ENCODE assay signal across 19 cellular contexts in the genomic region with DNA sequence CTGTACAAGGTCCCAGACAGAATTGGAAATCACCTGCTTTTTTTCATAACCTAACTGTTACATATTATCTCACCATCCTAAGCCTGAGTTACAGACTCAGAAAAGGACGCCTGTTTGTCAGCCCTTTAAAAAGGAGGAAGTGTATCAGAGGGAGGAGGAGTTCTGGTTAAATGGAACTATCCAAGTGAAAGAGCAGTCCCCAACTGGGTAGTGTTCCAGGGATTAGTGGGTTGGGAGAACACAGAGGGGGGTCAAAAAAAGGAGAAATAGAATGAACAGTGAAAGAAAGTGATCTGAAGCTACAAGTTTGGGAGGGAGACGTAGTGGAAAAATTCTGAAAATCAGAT. TPM values are rescaled to one million over a fixed set of nuclear protein-coding genes. Genes with fewer than 3 reads are reported as not detected.
DNase-seq lines count a peak whose midpoint lies in the region; ATAC-seq, FAIRE-seq and TF ChIP-seq lines count a peak whose summit lies in the region.
"Had no signal": no experiment of that assay in that cellular context is flagged by ENCODE, and none has a peak within 500 bp of the region (broad histone marks: within the 10 kb centered on the region; RNA-seq: fewer than 3 reads in every experiment).

No MANE protein-coding gene starts in this region.

- in situ Hi-C loops in K562 (cut with MboI) = no loop called here

- TF ChIP-seq EP300 in K562 (IDR thresholded peaks at IDR 0.05; ENCODE audit: low read length) = no peak

- H3K4me1 ChIP-seq in A673 (ENCODE audit: insufficient read depth, low read length, poor library complexity, severe bottlenecking) = peaks cover 22% of the 10 kb centered on the region
- peaks cover 0 to 2% of the 10 kb centered on the region in 2 experiments; a peak in 1 of 5 replicates for H3K4me1 ChIP-seq in K562 (replicated peaks in 1 of 2; ENCODE audit: control insufficient read depth in 2 of 2, insufficient read depth in 2 of 2, low read length in 2 of 2)
- peaks cover 3% of the 10 kb centered on the region for H3K4me1 ChIP-seq in mesendoderm (ENCODE audit: control insufficient read depth, low read depth, low read length)
- H3K4me1 ChIP-seq: adrenal gland, testis had no signal

- H3K4me3 ChIP-seq in A673 (ENCODE audit: low read depth, low read length, poor library complexity, severe bottlenecking) (no peak overlapping the region), K562 (no peak overlapping the region), mesendoderm (ENCODE audit: low read length) (no peak overlapping the region)
- H3K4me3 ChIP-seq: A549; adrenal gland; BLaER1 treated with 17β-estradiol and CSF1 and Interleukin-3, amounts not matched to agents 10 nM and 100 nM; right atrium auricular region; testis had no signal

- TF ChIP-seq RAD21 in K562 (CRISPR knock-in tag; conservative IDR thresholded peaks at IDR 0.05 in 1 of 2, IDR thresholded peaks at IDR 0.05 in 1 of 2) = no peak

- H3K9me3 ChIP-seq in A673 (ENCODE audit: low read depth, low read length, poor library complexity, severe bottlenecking) = no peaks in the 10 kb centered on the region
- no peaks in the 10 kb centered on the region for H3K9me3 ChIP-seq in K562 (replicated peaks; ENCODE audit: control insufficient read depth, insufficient read depth, low read depth, low read length)
- H3K9me3 ChIP-seq: A549; adrenal gland; BLaER1 treated with 17β-estradiol and CSF1 and Interleukin-3, amounts not matched to agents 10 nM and 100 nM; right atrium auricular region; testis had no signal

- H4K8ac ChIP-seq in mesendoderm (ENCODE audit: low read depth, low read length) = peak overlapping the region; percentile 28

- H2AK5ac ChIP-seq in mesendoderm (ENCODE audit: low read length) = no peak overlapping the region

- peak overlapping the region; percentile 15 for H3K27ac ChIP-seq in A673 (ENCODE audit: low read depth, low read length, poor library complexity, severe bottlenecking)
- no peak overlapping the region for H3K27ac ChIP-seq in K562 (ENCODE audit: extremely low read depth, low read depth, low read length)
- H3K27ac ChIP-seq in mesendoderm (ENCODE audit: low read depth, low read length) = no peak overlapping the region
- H3K27ac ChIP-seq: A549; adrenal gland; BLaER1 treated with 17β-estradiol and CSF1 and Interleukin-3, amounts not matched to agents 10 nM and 100 nM; right atrium auricular region; testis had no signal

- intact Hi-C loops in A673 (cut with micrococcal nuclease; ENCODE audit: unreplicated experiment) = no loop called here
- intact Hi-C loops in K562 (cut with micrococcal nuclease) = no loop called here

- no peak overlapping the region for H3K4me2 ChIP-seq in K562 (ENCODE audit: insufficient read depth, low read length)
- H3K4me2 ChIP-seq in mesendoderm (ENCODE audit: low read length) = no peak overlapping the region
- H3K4me2 ChIP-seq: A549; BLaER1 treated with 17β-estradiol and CSF1 and Interleukin-3, amounts not matched to agents 10 nM and 100 nM had no signal

- peak; percentile 51 for DNase-seq in A673 (ENCODE audit: low spot score)
- DNase-seq in NCI-H446 treated with DMSO at 0.1 percent for 48 hours (lab: John Stamatoyannopoulos, UW) = peak; percentile 58
- no peak for DNase-seq in K562 (ENCODE audit: extremely low read depth in 1 of 4, low spot score in 3 of 4)
- no peak for DNase-seq in mesendoderm
- DNase-seq in NCI-H1092 treated with DMSO at 0.1 percent for 48 hours (lab: John Stamatoyannopoulos, UW) = no peak
- DNase-seq in dermis blood vessel endothelial cell = no peak
- no peak for DNase-seq in RCC 7860 (ENCODE audit: low spot score)
- DNase-seq: activated gamma-delta T cell, adrenal gland, endodermal cell, left ventricle myocardium superior, NCI-H1436 treated with DMSO at 0.1 percent for 48 hours, NCI-H2171 treated with DMSO at 0.1 percent for 48 hours, Right ventricle myocardium superior, testis had no signal

- no peak overlapping the region for H2BK5ac ChIP-seq in mesendoderm (ENCODE audit: low read length)

- H3K79me2 ChIP-seq in K562 (ENCODE audit: control insufficient read depth, insufficient read depth, low read length) (no peaks in the 10 kb centered on the region), mesendoderm (ENCODE audit: control insufficient read depth, insufficient read depth, low read length) (no peaks in the 10 kb centered on the region)

- POLR2A ChIA-PET in A673 (lab: Charles Lee; ENCODE audit: low non-redundant PET) (no interaction called here), K562 (lab: Yijun Ruan, JAX) (no interaction called here)

- no peak overlapping the region for H3K56ac ChIP-seq in mesendoderm (ENCODE audit: low read length)

- TF ChIP-seq CTCF in A673 (conservative IDR thresholded peaks at IDR 0.05; ENCODE audit: low read depth, low read length) (no peak), K562 (IDR thresholded peaks at IDR 0.05 in 2 of 3, conservative IDR thresholded peaks at IDR 0.05 in 1 of 3; ENCODE audit: insufficient read depth in 2 of 3, low read depth in 1 of 3, low read length in 3 of 3) (no peak)

- no peak for FAIRE-seq in K562 (lab: Jason Lieb, UNC)
- no peak for FAIRE-seq in RCC 7860 (lab: Jason Lieb, UNC)
- FAIRE-seq: A549 had no signal

- no peak overlapping the region for H3K9ac ChIP-seq in K562 (ENCODE audit: insufficient read depth in 1 of 2, low read depth in 2 of 2, low read length in 2 of 2)
- no peak overlapping the region for H3K9ac ChIP-seq in mesendoderm (ENCODE audit: low read length)
- H3K9ac ChIP-seq: BLaER1 treated with 17β-estradiol and CSF1 and Interleukin-3, amounts not matched to agents 10 nM and 100 nM had no signal

- H3K36me3 ChIP-seq in A673 (ENCODE audit: insufficient read depth, low read length, poor library complexity, severe bottlenecking) = no peaks in the 10 kb centered on the region
- peaks cover 2% of the 10 kb centered on the region; the same call in 1 of the 3 replicates for H3K36me3 ChIP-seq in K562 (ENCODE audit: control insufficient read depth, insufficient read depth, low read length)
- H3K36me3 ChIP-seq in mesendoderm (ENCODE audit: control insufficient read depth, insufficient read depth, low read length) = peaks cover 2% of the 10 kb centered on the region

- H3K27me3 ChIP-seq in A673 (replicated peaks; ENCODE audit: insufficient read depth, low read depth, low read length, poor library complexity) (no peaks in the 10 kb centered on the region), K562 (ENCODE audit: control insufficient read depth in 2 of 2, insufficient read depth in 2 of 2, low read length in 2 of 2) (no peaks in the 10 kb centered on the region), mesendoderm (ENCODE audit: insufficient read depth, low read length, poor library complexity) (no peaks in the 10 kb centered on the region)
- H3K27me3 ChIP-seq: adrenal gland; BLaER1 treated with 17β-estradiol and CSF1 and Interleukin-3, amounts not matched to agents 10 nM and 100 nM; right atrium auricular region; testis had no signal

- ATAC-seq in K562 (peak; percentile 64), HG03432 (IDR thresholded peaks at IDR 0.05; ENCODE audit: unreplicated experiment) (no peak)
- ATAC-seq: A549, left ventricle myocardium superior had no signal

- no peaks in the 10 kb centered on the region for H4K20me1 ChIP-seq in K562 (replicated peaks; ENCODE audit: control insufficient read depth, insufficient read depth, low read length)
- H4K20me1 ChIP-seq: BLaER1 treated with 17β-estradiol and CSF1 and Interleukin-3, amounts not matched to agents 10 nM and 100 nM had no signal

- no peak for TF ChIP-seq POLR2A in K562 (conservative IDR thresholded peaks at IDR 0.05)

- no peak overlapping the region for H2AFZ ChIP-seq in K562 (ENCODE audit: low read depth, low read length)

- H3K18ac ChIP-seq in mesendoderm (ENCODE audit: low read length) = no peak overlapping the region

- no peak overlapping the region for H3K4ac ChIP-seq in mesendoderm (ENCODE audit: low read depth, low read length)

- H4K5ac ChIP-seq in mesendoderm (ENCODE audit: low read length) = no peak overlapping the region

- no peak overlapping the region for H3K23ac ChIP-seq in mesendoderm (ENCODE audit: low read length)

- no TSS peak for BruUV-seq in A673 (replicated peaks; lab: Mats Ljungman, UMichigan)
- no TSS peak for BruUV-seq in K562 (replicated peaks; lab: Mats Ljungman, UMichigan)

- H2BK15ac ChIP-seq in mesendoderm (replicated peaks; ENCODE audit: low read depth) = no peak overlapping the region

- WGBS in K562 (ENCODE audit: insufficient coverage, low coverage, missing lambda C conversion rate) = 53% methylated on average over 2 of the region's 2 CpGs
- WGBS in mesendoderm (ENCODE audit: extremely low coverage, insufficient coverage, low lambda C conversion rate) = no CpG with 5 or more reads among the region's 2 CpGs

- no peaks in the 10 kb centered on the region for H3K9me1 ChIP-seq in K562 (ENCODE audit: control insufficient read depth, insufficient read depth, low read length)

- no peaks in the 10 kb centered on the region for H3K79me1 ChIP-seq in mesendoderm (ENCODE audit: low read length)

- no peak overlapping the region for H2BK120ac ChIP-seq in mesendoderm (ENCODE audit: low read depth, low read length)

- CTCF ChIA-PET in A673 (lab: Charles Lee) (interaction anchor here (1.0 kb wide), 1 partner anchor 70 kb away, joined by 3 read pairs; no protein-coding TSS in a partner anchor), K562 (lab: Yijun Ruan, JAX; ENCODE audit: low intra/inter-chr PET ratio) (no interaction called here)

RNA-seq across cellular contexts. Expression of a gene that starts 54.2 kb away (rescaled TPM):
- total RNA-seq in A673 (2021) (25.1 and 28.8 TPM in 2 replicates), K562 (2014; rRNA removed) (9.5 and 14.4 TPM in 2 replicates), K562 (2014; rRNA removed; fragmentation: Illumina TruSeq; extraction: Trizol) (23.2 and 25.3 TPM in 2 replicates), K562 (2015; rRNA removed; fragmentation: Illumina TruSeq; extraction: Trizol) (20.5 and 20.8 TPM in 2 replicates), K562 (2021) (21.2 and 23.2 TPM in 2 replicates), dermis blood vessel endothelial cell (282 and 333 TPM in 2 replicates)
- 22.7 and 29.7 TPM in 2 replicates for total RNA-seq in K562 (2011; cell fraction: chromatin; rRNA removed; ENCODE audit: low replicate concordance)
- 29.9 and 32.9 TPM in 2 replicates for total RNA-seq in K562 (2011; cell fraction: nucleolus; rRNA removed)
- total RNA-seq in K562 (2011; cell fraction: nucleoplasm; rRNA removed) = 38.2 and 50.3 TPM in 2 replicates
- polyA plus RNA-seq in K562 (2011; rRNA removed) (39.7 and 43.1 TPM in 2 replicates), K562 (2014; fragmentation: Illumina TruSeq; extraction: Trizol) (22.5 and 28.1 TPM in 2 replicates), K562 (2014; fragmentation: Nextera tagmentation; extraction: Ambion mirVana) (10 to 100 TPM; 28.5 to 34.9 TPM), K562 (2014; rRNA removed) (16.7 and 17.3 TPM in 2 replicates)
- 18.0 and 35.3 TPM in 2 replicates for polyA plus RNA-seq in K562 (2011; cell fraction: cytosol; rRNA removed)
- 8.1 and 13.7 TPM in 2 replicates for polyA plus RNA-seq in K562 (2011; cell fraction: nucleus; rRNA removed)
- polyA plus RNA-seq in K562 (2012) = 20.7 and 28.3 TPM in 2 replicates
- polyA minus RNA-seq in K562 (2011; rRNA and poly(A)+ RNA removed) = 42.3 and 48.9 TPM in 2 replicates
- polyA minus RNA-seq in K562 (2011; cell fraction: cytosol; rRNA and poly(A)+ RNA removed) = 19.0 and 20.6 TPM in 2 replicates
- 6.9 and 12.4 TPM in 2 replicates for polyA minus RNA-seq in K562 (2011; cell fraction: nucleus; rRNA and poly(A)+ RNA removed)
- polyA plus RNA-seq in mesendoderm (2013, experiment 1 of 2) = 33.2 TPM
- 33.0 TPM for polyA plus RNA-seq in mesendoderm (2013, experiment 2 of 2)

RNA-seq across cellular contexts. Expression of a gene that starts 55.5 kb away (rescaled TPM):
- total RNA-seq in A673 (2021) = 32.1 and 41.5 TPM in 2 replicates
- total RNA-seq in K562 (2011; cell fraction: chromatin; rRNA removed; ENCODE audit: low replicate concordance) = 5.5 and 14.6 TPM in 2 replicates
- total RNA-seq in K562 (2011; cell fraction: nucleolus; rRNA removed) = 3.8 and 5.8 TPM in 2 replicates
- total RNA-seq in K562 (2011; cell fraction: nucleoplasm; rRNA removed) = 6.6 and 9.5 TPM in 2 replicates
- total RNA-seq in K562 (2014; rRNA removed) = 9.4 and 13.8 TPM in 2 replicates
- 22.6 and 23.3 TPM in 2 replicates for total RNA-seq in K562 (2014; rRNA removed; fragmentation: Illumina TruSeq; extraction: Trizol)
- total RNA-seq in K562 (2015; rRNA removed; fragmentation: Illumina TruSeq; extraction: Trizol) = 21.1 and 23.7 TPM in 2 replicates
- 15.4 and 17.6 TPM in 2 replicates for total RNA-seq in K562 (2021)
- polyA plus RNA-seq in K562 (2011; rRNA removed) = 21.3 and 23.7 TPM in 2 replicates
- polyA plus RNA-seq in K562 (2011; cell fraction: cytosol; rRNA removed) = 7.2 and 10.6 TPM in 2 replicates
- 9.6 and 12.2 TPM in 2 replicates for polyA plus RNA-seq in K562 (2011; cell fraction: nucleus; rRNA removed)
- polyA plus RNA-seq in K562 (2012) = 8.9 and 15.6 TPM in 2 replicates
- polyA plus RNA-seq in K562 (2014; fragmentation: Illumina TruSeq; extraction: Trizol) = 19.4 and 27.2 TPM in 2 replicates
- polyA plus RNA-seq in K562 (2014; fragmentation: Nextera tagmentation; extraction: Ambion mirVana) = 10 to 100 TPM; 11.8 to 23.9 TPM
- polyA plus RNA-seq in K562 (2014; rRNA removed) = 11.1 and 14.9 TPM in 2 replicates
- polyA minus RNA-seq in K562 (2011; rRNA and poly(A)+ RNA removed) = 16.9 and 18.8 TPM in 2 replicates
- polyA minus RNA-seq in K562 (2011; cell fraction: cytosol; rRNA and poly(A)+ RNA removed) = 5.6 and 7.8 TPM in 2 replicates
- 5.5 and 9.6 TPM in 2 replicates for polyA minus RNA-seq in K562 (2011; cell fraction: nucleus; rRNA and poly(A)+ RNA removed)
- polyA plus RNA-seq in mesendoderm (2013, experiment 1 of 2) = 23.4 TPM
- polyA plus RNA-seq in mesendoderm (2013, experiment 2 of 2) = 22.1 TPM
- total RNA-seq in dermis blood vessel endothelial cell = 4.6 and 12.8 TPM in 2 replicates

Comparison
In these comparisons a context has a peak if more than half of its experiments do, and no peak if none do; other contexts are left out.
1. DNase-seq: peak in A673 (single experiment) and NCI-H446 treated with DMSO at 0.1 percent for 48 hours (single experiment); none in K562 (0 of 4), mesendoderm (single experiment), NCI-H1092 treated with DMSO at 0.1 percent for 48 hours (single experiment), dermis blood vessel endothelial cell (single experiment) and RCC 7860 (single experiment).